ENCODE assay signal across 8 cellular contexts in genomic region chr10:69800109-69800508, GRCh38. TPM values are rescaled to one million over a fixed set of nuclear protein-coding genes. Genes with fewer than 3 reads are reported as not detected.
DNase-seq lines count a peak whose midpoint lies in the region; ATAC-seq and TF ChIP-seq lines count a peak whose summit lies in the region.

No MANE protein-coding gene starts in this region.

- no peak overlapping the region for H3K4me3 ChIP-seq in epithelial cell of esophagus (ENCODE audit: low read length)

- H3K4me1 Mint-ChIP-seq in nephron progenitor cell: peaks cover 46% of the 10 kb centered on the region
- H3K4me1 Mint-ChIP-seq in natural killer cell treated with Interleukin-12 subunit alpha and Interleukin-12 subunit beta and Interleukin-15 and Interleukin-18, amount 100 ng/mL, for 72 hours (ENCODE audit: low read depth in 2 of 2): peaks cover 6 to 11% of the 10 kb centered on the region in 2 donors

- H3K27ac Mint-ChIP-seq in nephron progenitor cell: no peak overlapping the region
- no peak overlapping the region for H3K27ac Mint-ChIP-seq in natural killer cell treated with Interleukin-12 subunit alpha and Interleukin-12 subunit beta and Interleukin-15 and Interleukin-18, amount 100 ng/mL, for 72 hours

- TF ChIP-seq CTCF in GM12873 (IDR thresholded peaks at IDR 0.05; ENCODE audit: insufficient read depth, low read depth, low read length, missing control alignments): peak; percentile 64
- TF ChIP-seq CTCF in epithelial cell of esophagus (IDR thresholded peaks at IDR 0.05; ENCODE audit: insufficient read depth, low read depth, low read length, missing control alignments): peak; percentile 78
- peak; percentile 64 for TF ChIP-seq CTCF in nephron progenitor cell (IDR thresholded peaks at IDR 0.05)

- peaks cover 17% of the 10 kb centered on the region for H3K9me3 Mint-ChIP-seq in nephron progenitor cell
- no peaks in the 10 kb centered on the region for H3K9me3 Mint-ChIP-seq in natural killer cell treated with Interleukin-12 subunit alpha and Interleukin-12 subunit beta and Interleukin-15 and Interleukin-18, amount 100 ng/mL, for 72 hours

- no peak for ATAC-seq in natural killer cell treated with Interleukin-12 subunit alpha and Interleukin-12 subunit beta and Interleukin-15 and Interleukin-18, amount 100 ng/mL, for 72 hours
- ATAC-seq in HG03342 (IDR thresholded peaks at IDR 0.05; ENCODE audit: unreplicated experiment): no peak

- H3K27me3 Mint-ChIP-seq in nephron progenitor cell (ENCODE audit: low read depth, poor library complexity): peaks cover 59% of the 10 kb centered on the region
- peaks cover 20 to 39% of the 10 kb centered on the region in 2 donors for H3K27me3 Mint-ChIP-seq in natural killer cell treated with Interleukin-12 subunit alpha and Interleukin-12 subunit beta and Interleukin-15 and Interleukin-18, amount 100 ng/mL, for 72 hours

- DNase-seq in A172 (ENCODE audit: low spot score): peak; percentile 63
- DNase-seq in OCI-M1 (lab: John Stamatoyannopoulos, UW): peak; percentile 45
- DNase-seq in epithelial cell of esophagus (ENCODE audit: low read depth): peak; percentile 67
- DNase-seq in nephron progenitor cell: peak; percentile 70
- no peak for DNase-seq in natural killer cell treated with Interleukin-12 subunit alpha and Interleukin-12 subunit beta and Interleukin-15 and Interleukin-18, amount 100 ng/mL, for 72 hours (ENCODE audit: low spot score)
- DNase-seq in effector CD8-positive, alpha-beta T cell (lab: John Stamatoyannopoulos, UW): no peak

- no peak overlapping the region for H3K4me3 Mint-ChIP-seq in nephron progenitor cell
- H3K4me3 Mint-ChIP-seq in natural killer cell treated with Interleukin-12 subunit alpha and Interleukin-12 subunit beta and Interleukin-15 and Interleukin-18, amount 100 ng/mL, for 72 hours: no peak overlapping the region

- peaks cover 3% of the 10 kb centered on the region for H3K36me3 Mint-ChIP-seq in nephron progenitor cell (ENCODE audit: low read depth)
- no peaks in the 10 kb centered on the region for H3K36me3 Mint-ChIP-seq in natural killer cell treated with Interleukin-12 subunit alpha and Interleukin-12 subunit beta and Interleukin-15 and Interleukin-18, amount 100 ng/mL, for 72 hours

RNA-seq across cellular contexts. Expression of gene COL13A1, which starts 1.6 kb away (rescaled TPM):
- total RNA-seq in A172 (2014; rRNA removed; shearing (Covaris generic)): 0.86 and 1.1 TPM in 2 replicates
- not detected for total RNA-seq in natural killer cell treated with Interleukin-12 subunit alpha and Interleukin-12 subunit beta and Interleukin-15 and Interleukin-18, amount 100 ng/mL, for 72 hours

Comparison
In these comparisons a context has a peak if more than half of its experiments do, and no peak if none do; other contexts are left out.
1. DNase-seq: peak in A172 (single experiment), OCI-M1 (single experiment), epithelial cell of esophagus (single experiment) and nephron progenitor cell (single experiment); none in natural killer cell treated with Interleukin-12 subunit alpha and Interleukin-12 subunit beta and Interleukin-15 and Interleukin-18, amount 100 ng/mL, for 72 hours (single experiment) and effector CD8-positive, alpha-beta T cell (single experiment).
2. Peak in every context shown above with its lines, with median percentiles within 50 percentile points of each other: CTCF ChIP-seq.